1 cellular context compared by ENCODE assay signal in genomic region chr21:42474982-42475381, GRCh38.
TF ChIP-seq lines count a peak whose summit lies in the region.

No MANE protein-coding gene starts in this region.

TF ChIP-seq in SK-N-SH treated with all-trans-retinoic acid at 6 μM for 48 hours, 23 proteins besides CTCF, POLR2A, EP300 and RAD21 (continued from another document):
- TF ChIP-seq CSRNP3 (CRISPR knock-in tag; IDR thresholded peaks at IDR 0.05) (no peak), ZNF565 (CRISPR knock-in tag; conservative IDR thresholded peaks at IDR 0.05; ENCODE audit: low read depth) (no peak), ISL1 (CRISPR knock-in tag; IDR thresholded peaks at IDR 0.05) (no peak), TOX (CRISPR knock-in tag; IDR thresholded peaks at IDR 0.05; ENCODE audit: borderline replicate concordance) (no peak), ZFP30 (CRISPR knock-in tag; IDR thresholded peaks at IDR 0.05) (no peak), RARB (CRISPR knock-in tag; IDR thresholded peaks at IDR 0.05) (no peak), PPARA (CRISPR knock-in tag; IDR thresholded peaks at IDR 0.05; ENCODE audit: borderline replicate concordance) (no peak), CSDC2 (CRISPR knock-in tag; IDR thresholded peaks at IDR 0.05) (no peak), POU6F1 (CRISPR knock-in tag; IDR thresholded peaks at IDR 0.05; ENCODE audit: borderline replicate concordance, low read depth) (no peak)
TF ChIP-seq in SK-N-SH treated with all-trans-retinoic acid at 6 μM for 48 hours: peak in this region for 0.
